ENCODE assay signal across 11 cellular contexts in the genomic region with DNA sequence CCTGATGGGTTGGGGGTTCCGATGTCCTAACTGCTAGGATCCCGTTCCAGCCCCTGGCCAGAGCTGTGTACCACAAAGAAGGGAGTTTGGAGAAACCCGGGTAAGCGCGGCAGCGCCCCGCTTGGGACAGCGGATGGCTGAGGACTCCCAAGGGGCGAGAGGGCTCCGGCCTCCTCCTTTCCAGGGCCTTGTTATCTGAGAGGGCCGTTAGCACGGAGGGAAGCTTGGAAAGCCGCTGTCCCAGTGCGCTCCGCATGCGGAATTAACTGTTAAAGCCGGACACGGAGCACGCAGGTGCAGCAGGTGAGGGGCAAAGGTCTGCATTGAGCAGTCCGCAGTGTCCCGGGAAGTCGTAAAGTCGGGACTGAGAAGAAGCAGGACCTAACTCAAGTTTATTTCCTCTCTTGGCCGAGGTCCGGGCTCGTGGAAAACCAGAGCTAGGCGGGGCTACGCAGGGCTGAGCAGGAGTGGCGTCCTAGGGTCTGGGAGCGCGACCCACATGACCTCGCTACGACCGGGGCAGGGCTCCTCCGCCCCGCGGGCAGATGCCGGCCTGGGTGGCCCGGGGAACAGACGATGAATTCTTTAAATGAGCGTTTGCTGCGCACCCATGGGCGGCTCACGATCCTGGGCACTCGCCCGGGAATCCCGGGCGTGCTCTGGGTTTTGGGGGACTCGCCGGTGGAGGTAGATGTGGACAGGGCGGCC. TPM values are rescaled to one million over a fixed set of nuclear protein-coding genes. Genes with fewer than 3 reads are reported as not detected.
DNase-seq lines count a peak whose midpoint lies in the region; ATAC-seq and TF ChIP-seq lines count a peak whose summit lies in the region.
"Had no signal": no experiment of that assay in that cellular context is flagged by ENCODE, and none has a peak within 500 bp of the region (broad histone marks: within the 10 kb centered on the region; RNA-seq: fewer than 3 reads in every experiment).

No MANE protein-coding gene starts in this region.

- CTCF ChIA-PET in activated CD8-positive, alpha-beta T cell treated with anti-CD3 and anti-CD28 coated beads for 36 hours (lab: Charles Lee): interaction anchor here (0.8 to 1.4 kb wide), 2 partner anchors 11 to 17 kb away, joined by 3 read pairs; no protein-coding TSS in a partner anchor

- intact Hi-C loops in activated CD4-positive, alpha-beta T cell treated with anti-CD3 and anti-CD28 coated beads, Interleukin-2, amount 10 ng/mL, durations not matched to agents 24 days and 14 days (cut with micrococcal nuclease): loop anchor here (5.0 to 10.0 kb wide), 2 partner anchors 492 to 1250 kb away; a partner anchor contains a TSS
- intact Hi-C loops in activated CD8-positive, alpha-beta T cell treated with anti-CD3 and anti-CD28 coated beads for 36 hours (cut with micrococcal nuclease): no loop called here
- intact Hi-C loops in spleen (cut with DNase I; ENCODE audit: low total_unique reads): no loop called here

- H3K27me3 ChIP-seq in spleen (replicated peaks in 1 of 7): peaks cover 11 to 100% (median 99%) of the 10 kb centered on the region in 7 donors

- peak overlapping the region; percentile 62 for H3K27ac Mint-ChIP-seq in activated CD4-positive, alpha-beta T cell treated with anti-CD3 and anti-CD28 coated beads, Interleukin-2, amount 10 ng/mL, durations not matched to agents 24 days and 14 days
- no peak overlapping the region for H3K27ac Mint-ChIP-seq in activated CD8-positive, alpha-beta T cell treated with anti-CD3 and anti-CD28 coated beads for 36 hours

- no peak for ATAC-seq in activated CD8-positive, alpha-beta T cell treated with anti-CD3 and anti-CD28 coated beads for 36 hours

- POLR2A ChIA-PET in activated CD8-positive, alpha-beta T cell treated with anti-CD3 and anti-CD28 coated beads for 36 hours (lab: Charles Lee): interaction anchor here (0.7 to 1.0 kb wide), 2 partner anchors 149 to 268 kb away, joined by 3 read pairs; a partner anchor contains a TSS

- H3K4me3 Mint-ChIP-seq in activated CD4-positive, alpha-beta T cell treated with anti-CD3 and anti-CD28 coated beads, Interleukin-2, amount 10 ng/mL, durations not matched to agents 24 days and 14 days: no peak overlapping the region
- peak overlapping the region; percentile 12 for H3K4me3 Mint-ChIP-seq in activated CD8-positive, alpha-beta T cell treated with anti-CD3 and anti-CD28 coated beads for 36 hours

- in situ Hi-C loops in GM13977 (cut with MboI; ENCODE audit: low pct_unique_long_range_greater_than_20kb, low sequenced_read_pairs, unreplicated experiment): no loop called here

- no peak overlapping the region for H3K27ac ChIP-seq in spleen
- H3K27ac ChIP-seq: tibial artery had no signal

- no peak for TF ChIP-seq CTCF in activated CD8-positive, alpha-beta T cell treated with anti-CD3 and anti-CD28 coated beads for 36 hours (IDR thresholded peaks at IDR 0.05)
- no peak for TF ChIP-seq CTCF in spleen (IDR thresholded peaks at IDR 0.05 in 8 of 11, conservative IDR thresholded peaks at IDR 0.05 in 3 of 11)
- no peak for TF ChIP-seq CTCF in GM13977 (IDR thresholded peaks at IDR 0.05; ENCODE audit: extremely low read depth, insufficient read depth, missing control alignments)

- H3K4me1 ChIP-seq in spleen: peaks cover 38 to 75% (median 62%) of the 10 kb centered on the region in 6 donors

- WGBS in spleen, 5 donors: 3% methylated on average over 41 to 51 of the region's 51 CpGs

- DNase-seq in activated CD4-positive, alpha-beta T cell treated with anti-CD3 and anti-CD28 coated beads, Interleukin-2, amount 10 ng/mL, durations not matched to agents 24 days and 14 days: peak; percentile 71
- DNase-seq in activated CD4-positive, alpha-beta T cell treated with anti-CD3 and anti-CD28 coated beads for 4 hours: no peak
- no peak for DNase-seq in activated CD8-positive, alpha-beta T cell treated with anti-CD3 and anti-CD28 coated beads for 36 hours
- DNase-seq in islet precursor cell (peak; percentile 77), spleen (no peak), A172 (ENCODE audit: low spot score) (no peak), GM13977 (ENCODE audit: low spot score) (no peak)
- no peak for DNase-seq in effector CD4-positive, alpha-beta T cell
- DNase-seq: central memory CD4-positive, alpha-beta T cell; NCI-H748 treated with DMSO at 0.1 percent for 48 hours had no signal

- H3K36me3 ChIP-seq in spleen: no peaks in the 10 kb centered on the region
- H3K36me3 ChIP-seq: tibial artery had no signal

- no peaks in the 10 kb centered on the region for H3K9me3 Mint-ChIP-seq in activated CD4-positive, alpha-beta T cell treated with anti-CD3 and anti-CD28 coated beads, Interleukin-2, amount 10 ng/mL, durations not matched to agents 24 days and 14 days
- no peaks in the 10 kb centered on the region for H3K9me3 Mint-ChIP-seq in activated CD8-positive, alpha-beta T cell treated with anti-CD3 and anti-CD28 coated beads for 36 hours

- H3K4me1 Mint-ChIP-seq in activated CD4-positive, alpha-beta T cell treated with anti-CD3 and anti-CD28 coated beads, Interleukin-2, amount 10 ng/mL, durations not matched to agents 24 days and 14 days: peaks cover 25% of the 10 kb centered on the region
- H3K4me1 Mint-ChIP-seq in activated CD8-positive, alpha-beta T cell treated with anti-CD3 and anti-CD28 coated beads for 36 hours (ENCODE audit: low read depth): peaks cover 31% of the 10 kb centered on the region

- H3K36me3 Mint-ChIP-seq in activated CD4-positive, alpha-beta T cell treated with anti-CD3 and anti-CD28 coated beads, Interleukin-2, amount 10 ng/mL, durations not matched to agents 24 days and 14 days (ENCODE audit: low read depth): no peaks in the 10 kb centered on the region
- H3K36me3 Mint-ChIP-seq in activated CD8-positive, alpha-beta T cell treated with anti-CD3 and anti-CD28 coated beads for 36 hours (ENCODE audit: low read depth): no peaks in the 10 kb centered on the region

- no peaks in the 10 kb centered on the region for H3K9me3 ChIP-seq in spleen
- H3K9me3 ChIP-seq: tibial artery had no signal

- H3K4me3 ChIP-seq in spleen: peak overlapping the region in 5 of 8 donors; percentile 12 to 51 (median 16)

- no peak for TF ChIP-seq POLR2A in spleen (IDR thresholded peaks at IDR 0.05)

- H3K27me3 Mint-ChIP-seq in activated CD4-positive, alpha-beta T cell treated with anti-CD3 and anti-CD28 coated beads, Interleukin-2, amount 10 ng/mL, durations not matched to agents 24 days and 14 days: peaks cover 83% of the 10 kb centered on the region
- peaks cover 80% of the 10 kb centered on the region for H3K27me3 Mint-ChIP-seq in activated CD8-positive, alpha-beta T cell treated with anti-CD3 and anti-CD28 coated beads for 36 hours

RNA-seq across cellular contexts. Expression of a gene that starts 4.5 kb away (rescaled TPM):
- total RNA-seq in activated CD4-positive, alpha-beta T cell treated with anti-CD3 and anti-CD28 coated beads, Interleukin-2, amount 10 ng/mL, durations not matched to agents 24 days and 14 days: not detected in 2 replicates
- not detected for total RNA-seq in activated CD8-positive, alpha-beta T cell treated with anti-CD3 and anti-CD28 coated beads for 36 hours
- 1 to 10 TPM in 1 of 7 donors, under 1 TPM in 1, not detected in 5; 0.68 to 2.0 TPM for total RNA-seq in spleen
- polyA plus RNA-seq in spleen: under 1 TPM; 0.02 to 0.03 (median 0.02) TPM
- total RNA-seq in A172 (2014; rRNA removed; shearing (Covaris generic)): 0.31 and 0.34 TPM in 2 replicates

Comparison
In these comparisons a context has a peak if more than half of its experiments do, and no peak if none do; other contexts are left out.
1. DNase-seq: peak in activated CD4-positive, alpha-beta T cell treated with anti-CD3 and anti-CD28 coated beads, Interleukin-2, amount 10 ng/mL, durations not matched to agents 24 days and 14 days (single experiment) and islet precursor cell (single experiment); none in activated CD4-positive, alpha-beta T cell treated with anti-CD3 and anti-CD28 coated beads for 4 hours (0 of 2), activated CD8-positive, alpha-beta T cell treated with anti-CD3 and anti-CD28 coated beads for 36 hours (single experiment), spleen (single experiment), A172 (single experiment), effector CD4-positive, alpha-beta T cell (single experiment) and GM13977 (single experiment).